19 cellular contexts compared by ENCODE assay signal in genomic region chr4:113497154-113497553, GRCh38.
A peak's percentile ranks its signal among the peaks of the same experiment; 100 is the strongest.
DNase-seq lines count a peak whose midpoint lies in the region; ATAC-seq and TF ChIP-seq lines count a peak whose summit lies in the region.
"Had no signal": no experiment of that assay in that cellular context is flagged by ENCODE, and none has a peak within 500 bp of the region (broad histone marks: within the 10 kb centered on the region; RNA-seq: fewer than 3 reads in every experiment).

No MANE protein-coding gene starts in this region.

- TF ChIP-seq CTCF in left ventricle myocardium inferior (IDR thresholded peaks at IDR 0.05; ENCODE audit: borderline replicate concordance) (no peak), neural progenitor cell (IDR thresholded peaks at IDR 0.05) (no peak), CD14-positive monocyte (IDR thresholded peaks at IDR 0.05) (no peak), stomach (IDR thresholded peaks at IDR 0.05) (no peak)

- ATAC-seq in right cardiac atrium: no peak
- ATAC-seq in left lobe of liver: peak; percentile 64
- no peak for ATAC-seq in HG02973 (IDR thresholded peaks at IDR 0.05; ENCODE audit: unreplicated experiment)
- ATAC-seq: A549, GM23338 had no signal

- peak overlapping the region; percentile 17 for H3K4me2 ChIP-seq in neural progenitor cell
- H3K4me2 ChIP-seq: A549, GM23338 had no signal

- TF ChIP-seq EP300 in stomach (IDR thresholded peaks at IDR 0.05): no peak

- no peak for TF ChIP-seq POLR2A in stomach (IDR thresholded peaks at IDR 0.05)

- peaks cover 23% of the 10 kb centered on the region for H3K36me3 Mint-ChIP-seq in neural progenitor cell
- H3K36me3 Mint-ChIP-seq in CD14-positive monocyte: peaks cover 22% of the 10 kb centered on the region in 2 donors

- peak overlapping the region; percentile 33 for H3K27ac ChIP-seq in left ventricle myocardium inferior (replicated peaks)
- H3K27ac ChIP-seq in right cardiac atrium (ENCODE audit: low read length): no peak overlapping the region
- H3K27ac ChIP-seq in ectodermal cell (ENCODE audit: insufficient read depth, low read depth, low read length, poor library complexity, severe bottlenecking): peak overlapping the region; percentile 33
- peak overlapping the region; percentile 43 for H3K27ac ChIP-seq in neural progenitor cell
- H3K27ac ChIP-seq in stomach: no peak overlapping the region
- H3K27ac ChIP-seq: 22Rv1, A549, C4-2B, HL-60 had no signal

- H3K9ac ChIP-seq in neural progenitor cell: no peak overlapping the region

- intact Hi-C loops in left ventricle myocardium inferior (cut with micrococcal nuclease): no loop called here
- intact Hi-C loops in right cardiac atrium (cut with DNase I): no loop called here
- intact Hi-C loops in CD14-positive monocyte (cut with micrococcal nuclease): no loop called here
- intact Hi-C loops in stomach (cut with DNase I; ENCODE audit: low total_unique reads): no loop called here

- H3K79me2 ChIP-seq in neural progenitor cell (ENCODE audit: low read depth): no peaks in the 10 kb centered on the region

- H3K27me3 Mint-ChIP-seq in neural progenitor cell (ENCODE audit: insufficient read depth, low read depth): no peaks in the 10 kb centered on the region
- H3K27me3 Mint-ChIP-seq in CD14-positive monocyte (ENCODE audit: low read depth in 3 of 3): no peaks in the 10 kb centered on the region
- H3K27me3 Mint-ChIP-seq: CD4-positive, alpha-beta memory T cell had no signal

- H3K27ac Mint-ChIP-seq in neural progenitor cell: no peak overlapping the region
- no peak overlapping the region for H3K27ac Mint-ChIP-seq in CD14-positive monocyte
- H3K27ac Mint-ChIP-seq: CD4-positive, alpha-beta memory T cell had no signal

- H3K9me3 Mint-ChIP-seq in neural progenitor cell (peaks cover 12% of the 10 kb centered on the region), CD14-positive monocyte (peaks cover 10 to 23% (median 12%) of the 10 kb centered on the region in 7 donors)

- no peaks in the 10 kb centered on the region for H4K20me1 ChIP-seq in neural progenitor cell (ENCODE audit: low read depth)

- peaks cover 9% of the 10 kb centered on the region for H3F3A ChIP-seq in neural progenitor cell (ENCODE audit: low read depth)

- H3K9me3 ChIP-seq in left ventricle myocardium inferior (replicated peaks) (no peaks in the 10 kb centered on the region), right cardiac atrium (ENCODE audit: control insufficient read depth, low read length) (no peaks in the 10 kb centered on the region), ectodermal cell (ENCODE audit: control insufficient read depth, low read length) (no peaks in the 10 kb centered on the region), neural progenitor cell (ENCODE audit: low read depth) (no peaks in the 10 kb centered on the region), stomach (peaks cover 0 to 4% (median 0%) of the 10 kb centered on the region in 4 donors)
- H3K9me3 ChIP-seq: A549 had no signal

- H3K4me3 ChIP-seq in left ventricle myocardium inferior (no peak overlapping the region), right cardiac atrium (ENCODE audit: low read length) (no peak overlapping the region), ectodermal cell (ENCODE audit: insufficient read depth, low read depth, low read length) (no peak overlapping the region), neural progenitor cell (no peak overlapping the region), stomach (no peak overlapping the region)
- H3K4me3 ChIP-seq: A549, GM23338 had no signal

- H3K4me3 Mint-ChIP-seq in neural progenitor cell (no peak overlapping the region), CD14-positive monocyte (no peak overlapping the region)
- H3K4me3 Mint-ChIP-seq: CD4-positive, alpha-beta memory T cell; GM23338 had no signal

- H3K4me1 ChIP-seq in left ventricle myocardium inferior: peaks cover 40% of the 10 kb centered on the region
- H3K4me1 ChIP-seq in right cardiac atrium (ENCODE audit: control insufficient read depth, insufficient read depth, low read length): peaks cover 1% of the 10 kb centered on the region
- H3K4me1 ChIP-seq in ectodermal cell (ENCODE audit: control insufficient read depth, insufficient read depth, low read length): no peaks in the 10 kb centered on the region
- H3K4me1 ChIP-seq in neural progenitor cell: peaks cover 13% of the 10 kb centered on the region
- H3K4me1 ChIP-seq in stomach: peaks cover 0 to 11% (median 0%) of the 10 kb centered on the region in 4 donors
- H3K4me1 ChIP-seq: A549 had no signal

- DNase-seq in left ventricle myocardium inferior (no peak), right cardiac atrium (no peak), left lobe of liver (ENCODE audit: low spot score) (no peak), neural progenitor cell (ENCODE audit: low spot score) (no peak), CD14-positive monocyte (ENCODE audit: low spot score) (no peak), stomach (no peak)
- DNase-seq: AML-193; CD4-positive, alpha-beta memory T cell; DMS153; DMS79; GDM1; HCEC 1CT had no signal

- no peak overlapping the region for H2AFZ ChIP-seq in neural progenitor cell (replicated peaks)
- H2AFZ ChIP-seq: GM23338 had no signal

- H3K27me3 ChIP-seq in left ventricle myocardium inferior (ENCODE audit: low read depth) (no peaks in the 10 kb centered on the region), right cardiac atrium (ENCODE audit: control insufficient read depth, insufficient read depth) (no peaks in the 10 kb centered on the region), ectodermal cell (ENCODE audit: control insufficient read depth, insufficient read depth, low read length, poor library complexity, severe bottlenecking) (no peaks in the 10 kb centered on the region), neural progenitor cell (no peaks in the 10 kb centered on the region), stomach (no peaks in the 10 kb centered on the region)

- peaks cover 43% of the 10 kb centered on the region for H3K36me3 ChIP-seq in left ventricle myocardium inferior
- no peaks in the 10 kb centered on the region for H3K36me3 ChIP-seq in ectodermal cell (ENCODE audit: control insufficient read depth, insufficient read depth, low read length)
- H3K36me3 ChIP-seq in neural progenitor cell: peaks cover 3% of the 10 kb centered on the region
- H3K36me3 ChIP-seq in stomach: peaks cover 4 to 32% (median 23%) of the 10 kb centered on the region in 4 donors

- peaks cover 3% of the 10 kb centered on the region for H3K4me1 Mint-ChIP-seq in neural progenitor cell
- H3K4me1 Mint-ChIP-seq in CD14-positive monocyte: no peaks in the 10 kb centered on the region
- H3K4me1 Mint-ChIP-seq: CD4-positive, alpha-beta memory T cell; GM23338 had no signal

Comparison
In these comparisons a context has a peak if more than half of its experiments do, and no peak if none do; other contexts are left out.
1. H3K27ac ChIP-seq: peak in left ventricle myocardium inferior (single experiment), ectodermal cell (single experiment) and neural progenitor cell (single experiment); none in right cardiac atrium (single experiment) and stomach (0 of 5).